ENCODE assay signal across 16 cellular contexts in the genomic region with DNA sequence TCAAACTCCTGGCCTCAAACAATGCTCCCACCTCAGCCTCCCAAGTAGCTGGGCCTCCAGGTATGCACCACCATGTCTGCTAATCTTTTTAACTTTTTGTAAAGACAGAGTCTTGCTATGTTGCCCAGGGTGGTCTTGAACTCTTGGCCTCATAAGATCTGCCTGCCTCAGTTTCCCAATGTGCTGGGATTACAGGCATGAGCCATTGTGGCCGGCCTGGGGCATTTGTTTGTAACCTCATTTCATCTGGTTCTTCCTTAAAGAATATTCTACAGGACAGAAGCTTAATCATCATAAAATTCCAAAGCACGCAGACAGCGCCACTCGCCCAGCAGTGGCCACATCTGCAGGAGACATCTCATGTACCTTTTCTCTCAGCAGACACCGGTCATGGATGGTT. TPM values are rescaled to one million over a fixed set of nuclear protein-coding genes. Genes with fewer than 3 reads are reported as not detected.
DNase-seq lines count a peak whose midpoint lies in the region; ATAC-seq and TF ChIP-seq lines count a peak whose summit lies in the region.
"Had no signal": no experiment of that assay in that cellular context is flagged by ENCODE, and none has a peak within 500 bp of the region (broad histone marks: within the 10 kb centered on the region; RNA-seq: fewer than 3 reads in every experiment).

No MANE protein-coding gene starts in this region.

- H3K4me3 ChIP-seq in BE2C (ENCODE audit: low read depth, low read length) (no peak overlapping the region), RWPE2 (ENCODE audit: severe bottlenecking) (no peak overlapping the region), coronary artery (no peak overlapping the region)
- H3K4me3 ChIP-seq: BLaER1 treated with 17β-estradiol and CSF1 and Interleukin-3, amounts not matched to agents 10 nM and 100 nM; GM12878 had no signal

- H3K27ac ChIP-seq in RWPE2 (ENCODE audit: poor library complexity, severe bottlenecking), result no peak overlapping the region
- H3K27ac ChIP-seq in coronary artery, result no peak overlapping the region
- H3K27ac ChIP-seq: BLaER1 treated with 17β-estradiol and CSF1 and Interleukin-3, amounts not matched to agents 10 nM and 100 nM had no signal

- no peak for DNase-seq in BE2C
- DNase-seq in RWPE2 (ENCODE audit: low spot score), result peak; percentile 28
- DNase-seq in coronary artery (ENCODE audit: low spot score), result peak; percentile 35
- peak; percentile 28 for DNase-seq in left lobe of liver (ENCODE audit: low spot score)
- no peak for DNase-seq in NCI-H2196 treated with DMSO at 0.1 percent for 48 hours (lab: John Stamatoyannopoulos, UW; ENCODE audit: unreplicated experiment)
- DNase-seq in mucosa of gallbladder (ENCODE audit: low spot score), result no peak
- no peak for DNase-seq in T-cell
- no peak for DNase-seq in NCI-H82 (lab: John Stamatoyannopoulos, UW)
- DNase-seq: 8988T; Calu3; CD8-positive, alpha-beta T cell; DMS79 treated with DMSO at 0.1 percent for 48 hours; GOT3; H7 had no signal

- H3K9me3 ChIP-seq in BE2C (no peaks in the 10 kb centered on the region), RWPE2 (ENCODE audit: severe bottlenecking) (no peaks in the 10 kb centered on the region)
- H3K9me3 ChIP-seq: BLaER1 treated with 17β-estradiol and CSF1 and Interleukin-3, amounts not matched to agents 10 nM and 100 nM had no signal

- H3K27ac Mint-ChIP-seq in T-cell, result no peak overlapping the region
- H3K27ac Mint-ChIP-seq: CD8-positive, alpha-beta T cell had no signal

- peaks cover 55% of the 10 kb centered on the region for H3K36me3 Mint-ChIP-seq in T-cell

- H3K4me1 Mint-ChIP-seq in T-cell, result no peaks in the 10 kb centered on the region

- CTCF ChIA-PET in T-cell (lab: Charles Lee), result no interaction called here

- POLR2A ChIA-PET in T-cell (lab: Charles Lee), result no interaction called here

- ATAC-seq in RWPE2 (ENCODE audit: low read depth) (no peak), left lobe of liver (no peak), T-cell (replicated peaks in 1 of 4) (no peak)
- ATAC-seq: CD8-positive, alpha-beta T cell; GM12878 had no signal

- H3K27me3 Mint-ChIP-seq in T-cell, result no peaks in the 10 kb centered on the region

- TF ChIP-seq CTCF in BE2C (IDR thresholded peaks at IDR 0.05; ENCODE audit: low read depth, low read length) (0 out of 2 replicates have a peak, but pooled peaks have one; percentile 3), RWPE2 (IDR thresholded peaks at IDR 0.05; ENCODE audit: poor library complexity, severe bottlenecking) (peak; percentile 8), coronary artery (IDR thresholded peaks at IDR 0.05) (no peak)

- no peaks in the 10 kb centered on the region for H3K9me3 Mint-ChIP-seq in T-cell
- H3K9me3 Mint-ChIP-seq: CD8-positive, alpha-beta T cell had no signal

- H3K4me1 ChIP-seq in BE2C (no peaks in the 10 kb centered on the region), RWPE2 (ENCODE audit: insufficient read depth, poor library complexity, severe bottlenecking) (no peaks in the 10 kb centered on the region)
- H3K4me1 ChIP-seq: BLaER1 treated with 17β-estradiol and CSF1 and Interleukin-3, amounts not matched to agents 10 nM and 100 nM had no signal

- H3K4me3 Mint-ChIP-seq in T-cell, result no peak overlapping the region
- H3K4me3 Mint-ChIP-seq: CD8-positive, alpha-beta T cell had no signal

- peaks cover 61% of the 10 kb centered on the region for H3K36me3 ChIP-seq in BE2C
- peaks cover 93% of the 10 kb centered on the region for H3K36me3 ChIP-seq in RWPE2 (ENCODE audit: low read depth)

- H3K27me3 ChIP-seq in BE2C (no peaks in the 10 kb centered on the region), RWPE2 (ENCODE audit: insufficient read depth, poor library complexity, severe bottlenecking) (no peaks in the 10 kb centered on the region)
- H3K27me3 ChIP-seq: BLaER1 treated with 17β-estradiol and CSF1 and Interleukin-3, amounts not matched to agents 10 nM and 100 nM had no signal

RNA-seq across cellular contexts. Expression of gene CYFIP1, which starts 23.6 kb away (rescaled TPM):
- polyA plus RNA-seq in BE2C (2012; ENCODE audit: insufficient read depth, insufficient read length, low read depth), result 41.7 TPM
- 46.0 TPM for total RNA-seq in left lobe of liver
- total RNA-seq in mucosa of gallbladder, result 127 TPM
- total RNA-seq in T-cell, result 10 to 100 TPM in 1 of 5 donors, 1 to 10 TPM in 4; 3.8 to 10.2 (median 7.9) TPM

RNA-seq across cellular contexts. Expression of gene TUBGCP5, which starts 35.6 kb away (rescaled TPM):
- 27.9 TPM for polyA plus RNA-seq in BE2C (2012; ENCODE audit: insufficient read depth, insufficient read length, low read depth)
- 10.5 TPM for total RNA-seq in left lobe of liver
- 10.2 TPM for total RNA-seq in mucosa of gallbladder
- 10 to 100 TPM; 17.1 to 23.4 (median 20.4) TPM for total RNA-seq in T-cell

Comparison
In these comparisons a context has a peak if more than half of its experiments do, and no peak if none do; other contexts are left out.
1. DNase-seq: peak in RWPE2 (single experiment), coronary artery (single experiment) and left lobe of liver (single experiment); none in BE2C (single experiment), NCI-H2196 treated with DMSO at 0.1 percent for 48 hours (single experiment), mucosa of gallbladder (single experiment), T-cell (0 of 34) and NCI-H82 (single experiment).